ENCODE assay signal across 29 cellular contexts in genomic region chr1:36286802-36287201, GRCh38. TPM values are rescaled to one million over a fixed set of nuclear protein-coding genes. Genes with fewer than 3 reads are reported as not detected.
DNase-seq lines count a peak whose midpoint lies in the region; ATAC-seq, FAIRE-seq and TF ChIP-seq lines count a peak whose summit lies in the region.
"Had no signal": no experiment of that assay in that cellular context is flagged by ENCODE, and none has a peak within 500 bp of the region (broad histone marks: within the 10 kb centered on the region; RNA-seq: fewer than 3 reads in every experiment).

No MANE protein-coding gene starts in this region.

- no peaks in the 10 kb centered on the region for H3K9me3 ChIP-seq in left ventricle myocardium inferior (replicated peaks)
- H3K9me3 ChIP-seq in PC-9 (ENCODE audit: insufficient read depth, low read depth), result no peaks in the 10 kb centered on the region
- H3K9me3 ChIP-seq in K562 (replicated peaks; ENCODE audit: control insufficient read depth, insufficient read depth, low read depth, low read length), result no peaks in the 10 kb centered on the region
- H3K9me3 ChIP-seq in subcutaneous abdominal adipose tissue (ENCODE audit: control insufficient read depth in 5 of 5, low read length in 5 of 5), result no peaks in the 10 kb centered on the region
- H3K9me3 ChIP-seq: BLaER1, SJCRH30, thoracic aorta had no signal

- no peak for TF ChIP-seq POLR2A in K562 (conservative IDR thresholded peaks at IDR 0.05)

- H3K4me1 ChIP-seq in left ventricle myocardium inferior, result peaks cover 89% of the 10 kb centered on the region
- H3K4me1 ChIP-seq in PC-9 (replicated peaks; ENCODE audit: insufficient read depth), result no peaks in the 10 kb centered on the region
- H3K4me1 ChIP-seq in K562 (replicated peaks in 1 of 2; ENCODE audit: control insufficient read depth in 2 of 2, insufficient read depth in 2 of 2, low read length in 2 of 2), result no peaks in the 10 kb centered on the region
- peaks cover 0 to 21% (median 16%) of the 10 kb centered on the region in 5 donors for H3K4me1 ChIP-seq in subcutaneous abdominal adipose tissue (ENCODE audit: control insufficient read depth in 5 of 5, insufficient read depth in 5 of 5, low read length in 5 of 5)
- H3K4me1 ChIP-seq: SJCRH30 had no signal

- TF ChIP-seq RAD21 in K562 (CRISPR knock-in tag; conservative IDR thresholded peaks at IDR 0.05 in 1 of 2, IDR thresholded peaks at IDR 0.05 in 1 of 2), result no peak

- H3K9ac ChIP-seq in K562 (ENCODE audit: insufficient read depth in 1 of 2, low read depth in 2 of 2, low read length in 2 of 2), result no peak overlapping the region
- H3K9ac ChIP-seq in subcutaneous abdominal adipose tissue (ENCODE audit: low read length in 5 of 5), result no peak overlapping the region
- H3K9ac ChIP-seq: BLaER1 had no signal

- H3K79me2 ChIP-seq in PC-9 (ENCODE audit: low read depth), result peaks cover 37% of the 10 kb centered on the region; the same call in 1 of the 2 replicates
- H3K79me2 ChIP-seq in K562 (ENCODE audit: control insufficient read depth, insufficient read depth, low read length), result peaks cover 33% of the 10 kb centered on the region

- TF ChIP-seq EP300 in K562 (IDR thresholded peaks at IDR 0.05; ENCODE audit: low read length), result no peak

- H3K4me3 ChIP-seq in left ventricle myocardium inferior (no peak overlapping the region), PC-9 (no peak overlapping the region), K562 (no peak overlapping the region), subcutaneous abdominal adipose tissue (ENCODE audit: low read depth in 1 of 5, low read length in 5 of 5) (no peak overlapping the region)
- H3K4me3 ChIP-seq: BLaER1, SJCRH30, skin epidermis, thoracic aorta had no signal

- no peak for FAIRE-seq in K562 (lab: Jason Lieb, UNC)

- no peak for ATAC-seq in K562

- peaks cover 54% of the 10 kb centered on the region for H3F3A ChIP-seq in PC-9 (ENCODE audit: insufficient read depth, low read depth)

- CTCF ChIA-PET in PC-9 (lab: Charles Lee), result interaction anchor here (0.5 kb wide), 1 partner anchor 185 kb away, joined by 3 read pairs; no protein-coding TSS in a partner anchor
- CTCF ChIA-PET in K562 (lab: Yijun Ruan, JAX; ENCODE audit: low intra/inter-chr PET ratio), result interaction anchor here (4.3 to 6.0 kb wide), 2 partner anchors 137 to 186 kb away, joined by 50 to 98 read pairs; partner anchors contain the start of gene TRAPPC3

- no peak for TF ChIP-seq CTCF in left ventricle myocardium inferior (IDR thresholded peaks at IDR 0.05; ENCODE audit: borderline replicate concordance)
- TF ChIP-seq CTCF in PC-9 (conservative IDR thresholded peaks at IDR 0.05), result no peak
- TF ChIP-seq CTCF in K562 (IDR thresholded peaks at IDR 0.05 in 2 of 3, conservative IDR thresholded peaks at IDR 0.05 in 1 of 3; ENCODE audit: insufficient read depth in 2 of 3, low read depth in 1 of 3, low read length in 3 of 3), result no peak

- no peaks in the 10 kb centered on the region for H3K27me3 ChIP-seq in left ventricle myocardium inferior (ENCODE audit: low read depth)
- H3K27me3 ChIP-seq in PC-9 (ENCODE audit: insufficient read depth, low read depth), result no peaks in the 10 kb centered on the region
- no peaks in the 10 kb centered on the region for H3K27me3 ChIP-seq in K562 (ENCODE audit: control insufficient read depth in 2 of 2, insufficient read depth in 2 of 2, low read length in 2 of 2)
- H3K27me3 ChIP-seq in subcutaneous abdominal adipose tissue (ENCODE audit: control insufficient read depth in 5 of 5, insufficient read depth in 4 of 5, low read length in 5 of 5), result no peaks in the 10 kb centered on the region
- H3K27me3 ChIP-seq: BLaER1, SJCRH30 had no signal

- H3K27ac ChIP-seq in left ventricle myocardium inferior (replicated peaks) (peak overlapping the region; percentile 73), PC-9 (no peak overlapping the region), K562 (ENCODE audit: extremely low read depth, low read depth, low read length) (no peak overlapping the region), subcutaneous abdominal adipose tissue (ENCODE audit: low read depth, low read length) (peak overlapping the region; percentile 78)
- H3K27ac ChIP-seq: SJCRH30, thoracic aorta had no signal

- H3K4me2 ChIP-seq in PC-9 (no peak overlapping the region), K562 (ENCODE audit: insufficient read depth, low read length) (no peak overlapping the region)

- no peaks in the 10 kb centered on the region for H3K9me2 ChIP-seq in PC-9 (ENCODE audit: insufficient read depth)

- peaks cover 9% of the 10 kb centered on the region; the same call in 1 of the 2 replicates for H4K20me1 ChIP-seq in PC-9 (ENCODE audit: insufficient read depth)
- no peaks in the 10 kb centered on the region for H4K20me1 ChIP-seq in K562 (replicated peaks; ENCODE audit: control insufficient read depth, insufficient read depth, low read length)

- WGBS in K562 (ENCODE audit: insufficient coverage, low coverage, missing lambda C conversion rate), result 95% methylated on average over 13 of the region's 13 CpGs

- H3K36me3 ChIP-seq in left ventricle myocardium inferior (peaks cover 82% of the 10 kb centered on the region), PC-9 (ENCODE audit: low read depth) (peaks cover 45% of the 10 kb centered on the region), K562 (ENCODE audit: control insufficient read depth, insufficient read depth, low read length) (peaks cover 94% of the 10 kb centered on the region), subcutaneous abdominal adipose tissue (ENCODE audit: control insufficient read depth in 5 of 5, insufficient read depth in 5 of 5, low read length in 5 of 5) (peaks cover 51 to 87% (median 63%) of the 10 kb centered on the region in 5 donors)

- BruUV-seq in PC-9 (replicated peaks; lab: Mats Ljungman, UMichigan) (TSS peak; percentile 6), K562 (replicated peaks; lab: Mats Ljungman, UMichigan) (TSS peak; percentile 38)

- POLR2A ChIA-PET in PC-9 (lab: Charles Lee; ENCODE audit: unreplicated experiment) (no interaction called here), K562 (lab: Yijun Ruan, JAX) (interaction anchor here (1.4 to 2.2 kb wide), 3 partner anchors 13 to 136 kb away, joined by 5 to 20 read pairs (median 5); partner anchors contain the start of gene TRAPPC3)

- in situ Hi-C loops in K562 (cut with MboI), result loop anchor here (5.0 kb wide), 2 partner anchors 135 to 185 kb away; no protein-coding TSS in a partner anchor

- DNase-seq in left ventricle myocardium inferior (no peak), cardiac septum (ENCODE audit: low spot score) (no peak), PC-9 (no peak), K562 (ENCODE audit: extremely low read depth in 1 of 4, low spot score in 3 of 4) (no peak), DMS53 treated with DMSO at 0.1 percent for 48 hours (lab: John Stamatoyannopoulos, UW; ENCODE audit: unreplicated experiment) (no peak), kidney glomerular epithelial cell (lab: John Stamatoyannopoulos, UW) (no peak), NCI-H524 treated with DMSO at 0.1 percent for 48 hours (lab: John Stamatoyannopoulos, UW) (no peak)
- DNase-seq: activated CD4-positive, alpha-beta T cell treated with anti-CD3 and anti-CD28 coated beads, Interleukin-2, amount 10 ng/mL, durations not matched to agents 24 days and 14 days; amygdala; DMS79 treated with DMSO at 0.1 percent for 48 hours; GF-D8; GOT3; HFFc6; hypothalamus; NCI-H1092; NCI-H1694 treated with DMSO at 0.1 percent for 48 hours; NCI-H446; NCI-H82; nephron progenitor cell; retina; RPMI8226; SJCRH30; stimulated activated naive CD4-positive, alpha-beta T cell; SW 1271; T-helper 9 cell had no signal

- intact Hi-C loops in left ventricle myocardium inferior (cut with micrococcal nuclease) (loop anchor here (10.0 kb wide), 3 partner anchors 62 to 192 kb away; partner anchors contain the start of genes THRAP3 and TRAPPC3), cardiac septum (cut with DNase I) (loop anchor here (5.0 kb wide), 1 partner anchor 185 kb away; no protein-coding TSS in a partner anchor), PC-9 (cut with micrococcal nuclease; ENCODE audit: unreplicated experiment) (no loop called here), K562 (cut with micrococcal nuclease) (loop anchor here (5.0 kb wide), 1 partner anchor 135 kb away; no protein-coding TSS in a partner anchor)

- H2AFZ ChIP-seq in PC-9 (no peak overlapping the region), K562 (ENCODE audit: low read depth, low read length) (no peak overlapping the region)

- H3K9me1 ChIP-seq in K562 (ENCODE audit: control insufficient read depth, insufficient read depth, low read length), result no peaks in the 10 kb centered on the region

RNA-seq across cellular contexts. Expression of gene SH3D21, which starts 19.4 kb away (rescaled TPM):
- total RNA-seq in left ventricle myocardium inferior, result 1.9 TPM
- total RNA-seq in cardiac septum, result 3.3 TPM
- 18.3 and 25.9 TPM in 2 replicates for total RNA-seq in PC-9 (2021)
- 21.5 and 49.5 TPM in 2 replicates for total RNA-seq in K562 (2011; cell fraction: chromatin; rRNA removed; ENCODE audit: low replicate concordance)
- total RNA-seq in K562 (2011; cell fraction: nucleolus; rRNA removed), result 24.7 and 26.5 TPM in 2 replicates
- 18.4 and 19.1 TPM in 2 replicates for total RNA-seq in K562 (2011; cell fraction: nucleoplasm; rRNA removed)
- total RNA-seq in K562 (2014; rRNA removed), result 1.4 and 3.0 TPM in 2 replicates
- 0.89 and 1.1 TPM in 2 replicates for total RNA-seq in K562 (2014; rRNA removed; fragmentation: Illumina TruSeq; extraction: Trizol)
- 1.7 and 1.8 TPM in 2 replicates for total RNA-seq in K562 (2015; rRNA removed; fragmentation: Illumina TruSeq; extraction: Trizol)
- total RNA-seq in K562 (2021), result 3.0 and 4.3 TPM in 2 replicates
- polyA plus RNA-seq in K562 (2011; rRNA removed), result 2.7 and 5.6 TPM in 2 replicates
- 2.1 and 2.6 TPM in 2 replicates for polyA plus RNA-seq in K562 (2011; cell fraction: cytosol; rRNA removed)
- polyA plus RNA-seq in K562 (2011; cell fraction: nucleus; rRNA removed), result 26.0 and 26.6 TPM in 2 replicates
- 4.1 and 6.9 TPM in 2 replicates for polyA plus RNA-seq in K562 (2012)
- 3.0 and 4.5 TPM in 2 replicates for polyA plus RNA-seq in K562 (2014; fragmentation: Illumina TruSeq; extraction: Trizol)
- polyA plus RNA-seq in K562 (2014; fragmentation: Nextera tagmentation; extraction: Ambion mirVana), result under 1 TPM; 0.01 to 0.07 TPM
- polyA plus RNA-seq in K562 (2014; rRNA removed), result 3.3 and 4.7 TPM in 2 replicates
- 1.6 and 2.3 TPM in 2 replicates for polyA minus RNA-seq in K562 (2011; rRNA and poly(A)+ RNA removed)
- polyA minus RNA-seq in K562 (2011; cell fraction: cytosol; rRNA and poly(A)+ RNA removed), result 1.9 and 2.2 TPM in 2 replicates
- polyA minus RNA-seq in K562 (2011; cell fraction: nucleus; rRNA and poly(A)+ RNA removed), result 8.5 and 15.1 TPM in 2 replicates

RNA-seq across cellular contexts. Expression of gene EVA1B, which starts 36.6 kb away (rescaled TPM):
- total RNA-seq in left ventricle myocardium inferior, result 10.6 TPM
- total RNA-seq in cardiac septum, result 11.3 TPM
- total RNA-seq in PC-9 (2021), result 12.4 and 20.5 TPM in 2 replicates
- 1.1 and 4.4 TPM in 2 replicates for total RNA-seq in K562 (2011; cell fraction: chromatin; rRNA removed; ENCODE audit: low replicate concordance)
- 19.2 and 19.5 TPM in 2 replicates for total RNA-seq in K562 (2011; cell fraction: nucleolus; rRNA removed)
- total RNA-seq in K562 (2011; cell fraction: nucleoplasm; rRNA removed), result 6.2 and 6.6 TPM in 2 replicates
- total RNA-seq in K562 (2014; rRNA removed), result 61.5 and 65.7 TPM in 2 replicates
- total RNA-seq in K562 (2014; rRNA removed; fragmentation: Illumina TruSeq; extraction: Trizol), result 0.29 and 0.44 TPM in 2 replicates
- 4.6 and 5.9 TPM in 2 replicates for total RNA-seq in K562 (2015; rRNA removed; fragmentation: Illumina TruSeq; extraction: Trizol)
- 27.2 and 27.8 TPM in 2 replicates for total RNA-seq in K562 (2021)
- 2.4 and 5.3 TPM in 2 replicates for polyA plus RNA-seq in K562 (2011; rRNA removed)
- 12.0 and 70.7 TPM in 2 replicates for polyA plus RNA-seq in K562 (2011; cell fraction: cytosol; rRNA removed)
- polyA plus RNA-seq in K562 (2011; cell fraction: nucleus; rRNA removed), result 4.3 and 9.6 TPM in 2 replicates
- polyA plus RNA-seq in K562 (2012), result 22.6 and 37.3 TPM in 2 replicates
- 0.68 and 2.1 TPM in 2 replicates for polyA plus RNA-seq in K562 (2014; fragmentation: Illumina TruSeq; extraction: Trizol)
- under 1 TPM; 0.08 to 0.13 TPM for polyA plus RNA-seq in K562 (2014; fragmentation: Nextera tagmentation; extraction: Ambion mirVana)
- polyA plus RNA-seq in K562 (2014; rRNA removed), result 39.1 and 41.3 TPM in 2 replicates
- polyA minus RNA-seq in K562 (2011; rRNA and poly(A)+ RNA removed), result 0.36 TPM in 1 of 2 replicates, not detected in the other
- 6.1 and 7.3 TPM in 2 replicates for polyA minus RNA-seq in K562 (2011; cell fraction: cytosol; rRNA and poly(A)+ RNA removed)
- 2.0 and 2.2 TPM in 2 replicates for polyA minus RNA-seq in K562 (2011; cell fraction: nucleus; rRNA and poly(A)+ RNA removed)

Comparison
In these comparisons a context has a peak if more than half of its experiments do, and no peak if none do; other contexts are left out.
1. H3K27ac ChIP-seq: peak in left ventricle myocardium inferior (single experiment) and subcutaneous abdominal adipose tissue (single experiment); none in PC-9 (single experiment) and K562 (single experiment).